ENCODE assay signal across 9 cellular contexts in the genomic region with DNA sequence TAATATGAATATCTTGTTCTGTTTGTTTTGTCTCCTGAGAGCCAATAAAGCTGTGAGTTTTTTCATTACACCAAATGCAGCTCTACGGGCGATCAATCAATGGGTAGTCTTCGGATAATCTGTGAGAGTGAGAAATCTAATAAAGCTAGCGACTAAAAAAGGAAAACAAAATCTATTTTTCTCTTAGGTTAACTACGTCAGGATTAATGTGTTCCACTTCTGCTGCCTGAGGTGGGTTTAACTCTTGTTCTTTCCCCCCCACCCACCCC.
DNase-seq lines count a peak whose midpoint lies in the region; ATAC-seq and TF ChIP-seq lines count a peak whose summit lies in the region.
"Had no signal": no experiment of that assay in that cellular context is flagged by ENCODE, and none has a peak within 500 bp of the region (broad histone marks: within the 10 kb centered on the region; RNA-seq: fewer than 3 reads in every experiment).

No MANE protein-coding gene starts in this region.

- no peaks in the 10 kb centered on the region for H3K4me1 ChIP-seq in NT2/D1 (ENCODE audit: insufficient read depth, insufficient read length)
- H3K4me1 ChIP-seq in effector memory CD4-positive, alpha-beta T cell (ENCODE audit: control insufficient read depth, insufficient read depth, low read length, poor library complexity, severe bottlenecking) = peaks cover 11% of the 10 kb centered on the region
- no peaks in the 10 kb centered on the region for H3K4me1 ChIP-seq in ascending aorta

- no peaks in the 10 kb centered on the region for H3K36me3 Mint-ChIP-seq in natural killer cell treated with Interleukin-12 subunit alpha and Interleukin-12 subunit beta and Interleukin-15 and Interleukin-18, amount 100 ng/mL, for 72 hours

- H3K9me3 ChIP-seq in NT2/D1 (ENCODE audit: insufficient read depth, low read length) (no peaks in the 10 kb centered on the region), ascending aorta (no peaks in the 10 kb centered on the region)
- no peaks in the 10 kb centered on the region for H3K9me3 ChIP-seq in effector memory CD4-positive, alpha-beta T cell (ENCODE audit: control insufficient read depth, low read length)

- no peak for ATAC-seq in natural killer cell treated with Interleukin-12 subunit alpha and Interleukin-12 subunit beta and Interleukin-15 and Interleukin-18, amount 100 ng/mL, for 72 hours

- in situ Hi-C loops in KBM-7 (cut with MboI; ENCODE audit: low pct_unique_long_range_greater_than_20kb, low sequenced_read_pairs) = no loop called here

- intact Hi-C loops in ascending aorta (cut with DNase I) = no loop called here

- no peaks in the 10 kb centered on the region for H3K9me3 Mint-ChIP-seq in natural killer cell treated with Interleukin-12 subunit alpha and Interleukin-12 subunit beta and Interleukin-15 and Interleukin-18, amount 100 ng/mL, for 72 hours

- H3K27me3 ChIP-seq in NT2/D1 (ENCODE audit: insufficient read depth, insufficient read length) (peaks cover 25% of the 10 kb centered on the region), ascending aorta (no peaks in the 10 kb centered on the region)
- no peaks in the 10 kb centered on the region for H3K27me3 ChIP-seq in effector memory CD4-positive, alpha-beta T cell (replicated peaks; ENCODE audit: control insufficient read depth, insufficient read depth, low read length, poor library complexity, severe bottlenecking)

- H3K27ac Mint-ChIP-seq in natural killer cell treated with Interleukin-12 subunit alpha and Interleukin-12 subunit beta and Interleukin-15 and Interleukin-18, amount 100 ng/mL, for 72 hours = peak overlapping the region; percentile 85 to 91

- no peak for DNase-seq in NT2/D1 (ENCODE audit: low read depth, low spot score)
- no peak for DNase-seq in effector memory CD4-positive, alpha-beta T cell
- DNase-seq in natural killer cell treated with Interleukin-12 subunit alpha and Interleukin-12 subunit beta and Interleukin-15 and Interleukin-18, amount 100 ng/mL, for 72 hours (ENCODE audit: low spot score) = no peak
- DNase-seq in NCI-H187 (lab: John Stamatoyannopoulos, UW) = no peak
- DNase-seq in ascending aorta (ENCODE audit: low spot score in 2 of 2) = no peak
- no peak for DNase-seq in activated gamma-delta T cell treated with Interleukin-2 at 50 U/mL for 16 hours
- DNase-seq in KBM-7 = no peak
- DNase-seq: occipital lobe had no signal

- no peak for TF ChIP-seq CTCF in ascending aorta (IDR thresholded peaks at IDR 0.05)

- H3K4me1 Mint-ChIP-seq in natural killer cell treated with Interleukin-12 subunit alpha and Interleukin-12 subunit beta and Interleukin-15 and Interleukin-18, amount 100 ng/mL, for 72 hours (ENCODE audit: low read depth in 2 of 2) = peaks cover 34 to 60% of the 10 kb centered on the region in 2 donors

- H3K36me3 ChIP-seq in NT2/D1 (ENCODE audit: insufficient read depth, insufficient read length, low read length) = peaks cover 3% of the 10 kb centered on the region
- no peaks in the 10 kb centered on the region for H3K36me3 ChIP-seq in effector memory CD4-positive, alpha-beta T cell (ENCODE audit: control insufficient read depth, insufficient read depth, low read length)
- H3K36me3 ChIP-seq in ascending aorta = no peaks in the 10 kb centered on the region

- H3K4me3 ChIP-seq in GM08714 (ENCODE audit: low read length) (peak overlapping the region; percentile 61), NT2/D1 (ENCODE audit: insufficient read length, low read depth) (peak overlapping the region; percentile 50), ascending aorta (no peak overlapping the region)
- peak overlapping the region; percentile 51 for H3K4me3 ChIP-seq in effector memory CD4-positive, alpha-beta T cell (ENCODE audit: insufficient read depth, low read depth, low read length, poor library complexity, severe bottlenecking)

- peak overlapping the region; percentile 70 for H3K27ac ChIP-seq in effector memory CD4-positive, alpha-beta T cell (ENCODE audit: insufficient read depth, low read length, poor library complexity, severe bottlenecking)
- no peak overlapping the region for H3K27ac ChIP-seq in ascending aorta

- peak overlapping the region; percentile 96 for H3K4me3 Mint-ChIP-seq in natural killer cell treated with Interleukin-12 subunit alpha and Interleukin-12 subunit beta and Interleukin-15 and Interleukin-18, amount 100 ng/mL, for 72 hours

- no peaks in the 10 kb centered on the region for H3K27me3 Mint-ChIP-seq in natural killer cell treated with Interleukin-12 subunit alpha and Interleukin-12 subunit beta and Interleukin-15 and Interleukin-18, amount 100 ng/mL, for 72 hours

- peak overlapping the region; percentile 62 for H3K9ac ChIP-seq in NT2/D1 (ENCODE audit: insufficient read length, low read depth)

Comparison
In these comparisons a context has a peak if more than half of its experiments do, and no peak if none do; other contexts are left out.
1. H3K4me3 ChIP-seq: peak in GM08714 (single experiment), NT2/D1 (single experiment) and effector memory CD4-positive, alpha-beta T cell (single experiment); none in ascending aorta (0 of 2).